12 cellular contexts compared by ENCODE assay signal in genomic region chr6:110664933-110665332, GRCh38.
A peak's percentile ranks its signal among the peaks of the same experiment; 100 is the strongest.
DNase-seq lines count a peak whose midpoint lies in the region; ATAC-seq and TF ChIP-seq lines count a peak whose summit lies in the region.
"Had no signal": no experiment of that assay in that cellular context is flagged by ENCODE, and none has a peak within 500 bp of the region (broad histone marks: within the 10 kb centered on the region; RNA-seq: fewer than 3 reads in every experiment).

No MANE protein-coding gene starts in this region.

- no peaks in the 10 kb centered on the region for H3K27me3 ChIP-seq in HL-60 (ENCODE audit: insufficient read depth, poor library complexity, severe bottlenecking)
- no peaks in the 10 kb centered on the region for H3K27me3 ChIP-seq in osteoblast (ENCODE audit: insufficient read depth, low read length)
- H3K27me3 ChIP-seq in testis: no peaks in the 10 kb centered on the region
- H3K27me3 ChIP-seq: body of pancreas had no signal

- H3K9me3 ChIP-seq in osteoblast (ENCODE audit: low read depth, low read length): no peaks in the 10 kb centered on the region
- no peaks in the 10 kb centered on the region for H3K9me3 ChIP-seq in testis
- H3K9me3 ChIP-seq: body of pancreas had no signal

- no peaks in the 10 kb centered on the region for H3K27me3 Mint-ChIP-seq in activated B cell treated with CpG ODN at 0.5 μM for 24 hours
- H3K27me3 Mint-ChIP-seq in activated naive CD4-positive, alpha-beta T cell treated with anti-CD3 and anti-CD28 coated beads, Interleukin-2, amount 10 ng/mL, durations not matched to agents 7 days and 5 days: no peaks in the 10 kb centered on the region

- H3K36me3 ChIP-seq in osteoblast (ENCODE audit: insufficient read depth, low read length): no peaks in the 10 kb centered on the region
- no peaks in the 10 kb centered on the region for H3K36me3 ChIP-seq in testis (ENCODE audit: low read depth, missing control alignments)

- POLR2A ChIA-PET in activated B cell treated with CpG ODN at 0.5 μM for 24 hours (lab: Charles Lee): interaction anchor here (1.0 to 1.4 kb wide), 4 partner anchors 151 to 295 kb away, joined by 4 to 9 read pairs (median 6); partner anchors contain the start of genes AMD1, CDK19 and GTF3C6

- TF ChIP-seq POLR2A in testis (IDR thresholded peaks at IDR 0.05): no peak

- H3K27ac ChIP-seq in HL-60 (replicated peaks) (peak overlapping the region; percentile 76), osteoblast (ENCODE audit: low read depth, low read length) (peak overlapping the region; percentile 48), testis (no peak overlapping the region)
- H3K27ac ChIP-seq: body of pancreas had no signal

- H3K4me3 ChIP-seq in HL-60 (replicated peaks; ENCODE audit: insufficient read depth, low read length) (no peak overlapping the region), osteoblast (ENCODE audit: insufficient read depth, low read length) (no peak overlapping the region), testis (no peak overlapping the region)
- H3K4me3 ChIP-seq: body of pancreas had no signal

- no peak overlapping the region for H3K4me3 Mint-ChIP-seq in activated B cell treated with CpG ODN at 0.5 μM for 24 hours
- H3K4me3 Mint-ChIP-seq in activated naive CD4-positive, alpha-beta T cell treated with anti-CD3 and anti-CD28 coated beads, Interleukin-2, amount 10 ng/mL, durations not matched to agents 7 days and 5 days: no peak overlapping the region
- H3K4me3 Mint-ChIP-seq: stimulated activated effector memory CD8-positive, alpha-beta T cell treated with anti-CD3 and anti-CD28 coated beads, Interleukin-12 subunit alpha, Interleukin-12 subunit beta, amount 100 ng/mL, for 72 hours had no signal

- WGBS in testis, 2 donors: 81 to 90% methylated on average over 1 of the region's 1 CpG

- no peaks in the 10 kb centered on the region for H4K20me1 ChIP-seq in osteoblast (ENCODE audit: insufficient read depth, low read length)

- H3K4me1 ChIP-seq in osteoblast (ENCODE audit: insufficient read depth, low read length) (peaks cover 25% of the 10 kb centered on the region), testis (no peaks in the 10 kb centered on the region)
- H3K4me1 ChIP-seq: body of pancreas had no signal

- CTCF ChIA-PET in activated B cell treated with CpG ODN at 0.5 μM for 24 hours (lab: Charles Lee): no interaction called here
- CTCF ChIA-PET in activated naive CD4-positive, alpha-beta T cell treated with anti-CD3 and anti-CD28 coated beads, Interleukin-2, amount 10 ng/mL, durations not matched to agents 7 days and 5 days (lab: Charles Lee): no interaction called here

- peak; percentile 84 for ATAC-seq in activated B cell treated with CpG ODN at 0.5 μM for 24 hours (ENCODE audit: low read depth)
- ATAC-seq in GM21515 (IDR thresholded peaks at IDR 0.05; ENCODE audit: unreplicated experiment): no peak
- ATAC-seq: body of pancreas; Right ventricle myocardium inferior; stimulated activated effector memory CD8-positive, alpha-beta T cell treated with anti-CD3 and anti-CD28 coated beads, Interleukin-12 subunit alpha, Interleukin-12 subunit beta, amount 100 ng/mL, for 72 hours had no signal

- H2AFZ ChIP-seq in osteoblast (ENCODE audit: low read length): peak overlapping the region; percentile 1

- no peak for TF ChIP-seq CTCF in GM10266 (IDR thresholded peaks at IDR 0.05; ENCODE audit: control insufficient read depth, insufficient read depth, low read depth, missing control alignments)
- TF ChIP-seq CTCF in HL-60 (IDR thresholded peaks at IDR 0.05; ENCODE audit: insufficient read depth, low read length): no peak
- TF ChIP-seq CTCF in activated B cell treated with CpG ODN at 0.5 μM for 24 hours (IDR thresholded peaks at IDR 0.05): no peak
- no peak for TF ChIP-seq CTCF in osteoblast (IDR thresholded peaks at IDR 0.05; ENCODE audit: extremely low read depth, low read depth, low read length)
- TF ChIP-seq CTCF in testis (IDR thresholded peaks at IDR 0.05): no peak

- no peak overlapping the region for H3K4me2 ChIP-seq in osteoblast (ENCODE audit: insufficient read depth, low read length)

- peak; percentile 22 for DNase-seq in GM10266 (ENCODE audit: extremely low spot score)
- peak in 1 of 2 experiments; percentile 32 for DNase-seq in HL-60 (ENCODE audit: low read depth in 1 of 2, low spot score in 1 of 2)
- DNase-seq in activated B cell treated with CpG ODN at 0.5 μM for 24 hours: no peak
- DNase-seq in osteoblast (ENCODE audit: insufficient read length, low spot score, missing footprints): peak; percentile 53
- DNase-seq in activated naive CD4-positive, alpha-beta T cell treated with anti-CD3 and anti-CD28 coated beads, Interleukin-2, amount 10 ng/mL, durations not matched to agents 7 days and 5 days: no peak
- no peak for DNase-seq in testis
- DNase-seq in NCI-H2107 (lab: John Stamatoyannopoulos, UW): no peak
- DNase-seq: body of pancreas, DND-41 had no signal

- no peaks in the 10 kb centered on the region for H3K79me2 ChIP-seq in osteoblast (ENCODE audit: insufficient read depth, low read length)

- intact Hi-C loops in activated B cell treated with CpG ODN at 0.5 μM for 24 hours (cut with micrococcal nuclease) (loop anchor here (5.0 kb wide), 1 partner anchor 128 kb away; no protein-coding TSS in a partner anchor), testis (cut with DNase I; ENCODE audit: low total_unique reads) (no loop called here)

- peaks cover 4% of the 10 kb centered on the region for H3K9me3 Mint-ChIP-seq in activated B cell treated with CpG ODN at 0.5 μM for 24 hours
- no peaks in the 10 kb centered on the region for H3K9me3 Mint-ChIP-seq in activated naive CD4-positive, alpha-beta T cell treated with anti-CD3 and anti-CD28 coated beads, Interleukin-2, amount 10 ng/mL, durations not matched to agents 7 days and 5 days
- H3K9me3 Mint-ChIP-seq: stimulated activated effector memory CD8-positive, alpha-beta T cell treated with anti-CD3 and anti-CD28 coated beads, Interleukin-12 subunit alpha, Interleukin-12 subunit beta, amount 100 ng/mL, for 72 hours had no signal

- peaks cover 17% of the 10 kb centered on the region for H3K4me1 Mint-ChIP-seq in activated B cell treated with CpG ODN at 0.5 μM for 24 hours
- no peaks in the 10 kb centered on the region for H3K4me1 Mint-ChIP-seq in activated naive CD4-positive, alpha-beta T cell treated with anti-CD3 and anti-CD28 coated beads, Interleukin-2, amount 10 ng/mL, durations not matched to agents 7 days and 5 days
- H3K4me1 Mint-ChIP-seq: stimulated activated effector memory CD8-positive, alpha-beta T cell treated with anti-CD3 and anti-CD28 coated beads, Interleukin-12 subunit alpha, Interleukin-12 subunit beta, amount 100 ng/mL, for 72 hours had no signal

- H3K36me3 Mint-ChIP-seq in activated B cell treated with CpG ODN at 0.5 μM for 24 hours (ENCODE audit: low read depth): peaks cover 30% of the 10 kb centered on the region
- H3K36me3 Mint-ChIP-seq in activated naive CD4-positive, alpha-beta T cell treated with anti-CD3 and anti-CD28 coated beads, Interleukin-2, amount 10 ng/mL, durations not matched to agents 7 days and 5 days: peaks cover 13% of the 10 kb centered on the region

- H3K27ac Mint-ChIP-seq in activated B cell treated with CpG ODN at 0.5 μM for 24 hours: peak overlapping the region; percentile 82
- H3K27ac Mint-ChIP-seq in activated naive CD4-positive, alpha-beta T cell treated with anti-CD3 and anti-CD28 coated beads, Interleukin-2, amount 10 ng/mL, durations not matched to agents 7 days and 5 days: no peak overlapping the region
- H3K27ac Mint-ChIP-seq: stimulated activated effector memory CD8-positive, alpha-beta T cell treated with anti-CD3 and anti-CD28 coated beads, Interleukin-12 subunit alpha, Interleukin-12 subunit beta, amount 100 ng/mL, for 72 hours had no signal

Comparison
In these comparisons a context has a peak if more than half of its experiments do, and no peak if none do; other contexts are left out.
1. DNase-seq: peak in GM10266 (single experiment) and osteoblast (single experiment); none in activated B cell treated with CpG ODN at 0.5 μM for 24 hours (single experiment), activated naive CD4-positive, alpha-beta T cell treated with anti-CD3 and anti-CD28 coated beads, Interleukin-2, amount 10 ng/mL, durations not matched to agents 7 days and 5 days (single experiment), testis (single experiment) and NCI-H2107 (single experiment).
2. H3K27ac ChIP-seq: peak in HL-60 (single experiment) and osteoblast (single experiment); none in testis (0 of 2).